Comparison of ENCODE assay signal across 9 cellular contexts in genomic region chr5:159427180-159428012, GRCh38.
DNase-seq lines count a peak whose midpoint lies in the region; ATAC-seq and TF ChIP-seq lines count a peak whose summit lies in the region.
"Had no signal": no experiment of that assay in that cellular context is flagged by ENCODE, and none has a peak within 500 bp of the region (broad histone marks: within the 10 kb centered on the region; RNA-seq: fewer than 3 reads in every experiment).

No MANE protein-coding gene starts in this region.

- H3K23me2 ChIP-seq in H9 (ENCODE audit: insufficient read length, low read depth, low read length, poor library complexity, severe bottlenecking), result no peaks in the 10 kb centered on the region

- H3K14ac ChIP-seq in H9 (ENCODE audit: insufficient read depth, low read length), result no peak overlapping the region

- H2AFZ ChIP-seq in H9 (ENCODE audit: low read length), result no peak overlapping the region

- H3T11ph ChIP-seq in H9 (ENCODE audit: low read length), result no peak overlapping the region

- no peak overlapping the region for H2BK5ac ChIP-seq in H9 (ENCODE audit: insufficient read length, low read length)

- peaks cover 32% of the 10 kb centered on the region for H3K27me3 Mint-ChIP-seq in activated CD4-positive, alpha-beta memory T cell treated with anti-CD3 and anti-CD28 coated beads, Interleukin-2, amount 10 ng/mL, durations not matched to agents 7 days and 5 days
- peaks cover 3% of the 10 kb centered on the region for H3K27me3 Mint-ChIP-seq in activated CD4-positive, alpha-beta memory T cell treated with anti-CD3 and anti-CD28 coated beads for 36 hours
- no peaks in the 10 kb centered on the region; the same call in none of the 2 replicates for H3K27me3 Mint-ChIP-seq in H9 (ENCODE audit: low read depth)

- no peak overlapping the region for H4K91ac ChIP-seq in H9 (ENCODE audit: insufficient read length, low read depth, low read length)

- no peak overlapping the region for H4K8ac ChIP-seq in H9 (replicated peaks; ENCODE audit: insufficient read length, low read depth, low read length)

- no peak overlapping the region for H3K4ac ChIP-seq in H9 (ENCODE audit: low read depth, low read length)

- POLR2A ChIA-PET in activated CD4-positive, alpha-beta memory T cell treated with anti-CD3 and anti-CD28 coated beads, Interleukin-2, amount 10 ng/mL, durations not matched to agents 7 days and 5 days (lab: Charles Lee), result interaction anchor here (1.1 to 3.7 kb wide), 5 partner anchors 15 to 219 kb away, joined by 4 to 27 read pairs (median 5); no protein-coding TSS in a partner anchor
- POLR2A ChIA-PET in activated CD4-positive, alpha-beta memory T cell treated with anti-CD3 and anti-CD28 coated beads for 36 hours (lab: Charles Lee), result interaction anchor here (1.5 to 1.8 kb wide), 2 partner anchors 18 to 30 kb away, joined by 5 to 6 read pairs; no protein-coding TSS in a partner anchor

- H3K79me2 ChIP-seq in H9 (ENCODE audit: insufficient read depth, low read length), result no peaks in the 10 kb centered on the region

- H3K27ac ChIP-seq in H9 (ENCODE audit: insufficient read length, low read depth, low read length), result no peak overlapping the region

- H3K18ac ChIP-seq in H9 (ENCODE audit: insufficient read length, low read depth, low read length), result no peak overlapping the region

- CTCF ChIA-PET in activated CD4-positive, alpha-beta memory T cell treated with anti-CD3 and anti-CD28 coated beads, Interleukin-2, amount 10 ng/mL, durations not matched to agents 7 days and 5 days (lab: Charles Lee), result interaction anchor here (1.0 to 1.3 kb wide), 4 partner anchors 8 to 95 kb away, joined by 3 to 7 read pairs (median 4); no protein-coding TSS in a partner anchor
- CTCF ChIA-PET in activated CD4-positive, alpha-beta memory T cell treated with anti-CD3 and anti-CD28 coated beads for 36 hours (lab: Charles Lee), result interaction anchor here (1.0 to 1.9 kb wide), 4 partner anchors 15 to 560 kb away, joined by 3 to 9 read pairs (median 4); no protein-coding TSS in a partner anchor

- H2BK20ac ChIP-seq in H9 (ENCODE audit: low read depth, low read length, poor library complexity, severe bottlenecking), result no peak overlapping the region

- ATAC-seq in GM21786 (IDR thresholded peaks at IDR 0.05; ENCODE audit: unreplicated experiment) (peak; percentile 81), HG03457 (IDR thresholded peaks at IDR 0.05; ENCODE audit: unreplicated experiment) (peak; percentile 74)
- peak; percentile 73 for ATAC-seq in stimulated activated effector memory CD8-positive, alpha-beta T cell treated with anti-CD3 and anti-CD28 coated beads, Interleukin-12 subunit alpha, Interleukin-12 subunit beta, amount 100 ng/mL, for 72 hours

- no CpG with 5 or more reads among the region's 7 CpGs for WGBS in H9 (ENCODE audit: extremely low coverage, insufficient read length, low lambda C conversion rate)

- H4K20me1 ChIP-seq in H9 (ENCODE audit: control insufficient read depth, insufficient read depth, insufficient read length), result no peaks in the 10 kb centered on the region

- H2BK12ac ChIP-seq in H9 (ENCODE audit: insufficient read length, low read depth, low read length), result no peak overlapping the region

- H3K4me1 ChIP-seq in H9 (ENCODE audit: insufficient read depth, low read length), result no peaks in the 10 kb centered on the region

- no peak overlapping the region for H2AK5ac ChIP-seq in H9 (ENCODE audit: insufficient read length, low read length)

- H4K5ac ChIP-seq in H9 (ENCODE audit: insufficient read length, low read depth, low read length), result no peak overlapping the region

- H3K4me1 Mint-ChIP-seq in activated CD4-positive, alpha-beta memory T cell treated with anti-CD3 and anti-CD28 coated beads, Interleukin-2, amount 10 ng/mL, durations not matched to agents 7 days and 5 days, result peaks cover 54% of the 10 kb centered on the region
- peaks cover 26% of the 10 kb centered on the region for H3K4me1 Mint-ChIP-seq in activated CD4-positive, alpha-beta memory T cell treated with anti-CD3 and anti-CD28 coated beads for 36 hours (ENCODE audit: low read depth)
- peaks cover 51% of the 10 kb centered on the region for H3K4me1 Mint-ChIP-seq in stimulated activated effector memory CD8-positive, alpha-beta T cell treated with anti-CD3 and anti-CD28 coated beads, Interleukin-12 subunit alpha, Interleukin-12 subunit beta, amount 100 ng/mL, for 72 hours
- H3K4me1 Mint-ChIP-seq in H9, result no peaks in the 10 kb centered on the region

- TF ChIP-seq CTCF in H9 (conservative IDR thresholded peaks at IDR 0.05), result no peak

- no peak for DNase-seq in activated CD4-positive, alpha-beta memory T cell treated with anti-CD3 and anti-CD28 coated beads, Interleukin-2, amount 10 ng/mL, durations not matched to agents 7 days and 5 days
- DNase-seq in activated CD4-positive, alpha-beta memory T cell treated with anti-CD3 and anti-CD28 coated beads for 36 hours, result no peak
- no peak for DNase-seq in stimulated activated effector memory CD8-positive, alpha-beta T cell treated with anti-CD3 and anti-CD28 coated beads, Interleukin-12 subunit alpha, Interleukin-12 subunit beta, amount 100 ng/mL, for 72 hours (ENCODE audit: low spot score in 2 of 2)
- DNase-seq in H9, result no peak
- DNase-seq in amygdala (lab: John Stamatoyannopoulos, UW), result no peak
- DNase-seq in NAMALWA (ENCODE audit: low spot score), result no peak
- DNase-seq: ACHN had no signal

- H3K79me1 ChIP-seq in H9 (ENCODE audit: insufficient read depth, low read depth, low read length, poor library complexity, severe bottlenecking), result no peaks in the 10 kb centered on the region

- no peak overlapping the region for H3K4me3 Mint-ChIP-seq in activated CD4-positive, alpha-beta memory T cell treated with anti-CD3 and anti-CD28 coated beads, Interleukin-2, amount 10 ng/mL, durations not matched to agents 7 days and 5 days
- no peak overlapping the region for H3K4me3 Mint-ChIP-seq in activated CD4-positive, alpha-beta memory T cell treated with anti-CD3 and anti-CD28 coated beads for 36 hours
- peak overlapping the region; percentile 10 for H3K4me3 Mint-ChIP-seq in stimulated activated effector memory CD8-positive, alpha-beta T cell treated with anti-CD3 and anti-CD28 coated beads, Interleukin-12 subunit alpha, Interleukin-12 subunit beta, amount 100 ng/mL, for 72 hours
- H3K4me3 Mint-ChIP-seq in H9, result no peak overlapping the region

- H3K9ac ChIP-seq in H9 (ENCODE audit: extremely low read depth, insufficient read length, low read length), result no peak overlapping the region

- H2BK15ac ChIP-seq in H9 (ENCODE audit: low read depth, low read length), result no peak overlapping the region

- no peak overlapping the region for H2BK120ac ChIP-seq in H9 (ENCODE audit: low read depth, low read length, poor library complexity, severe bottlenecking)

- H3K27me3 ChIP-seq in H9 (ENCODE audit: insufficient read depth, low read length), result no peaks in the 10 kb centered on the region

- no peak overlapping the region for H3K4me2 ChIP-seq in H9 (ENCODE audit: insufficient read depth, insufficient read length, low read length)

- H3K36me3 Mint-ChIP-seq in activated CD4-positive, alpha-beta memory T cell treated with anti-CD3 and anti-CD28 coated beads, Interleukin-2, amount 10 ng/mL, durations not matched to agents 7 days and 5 days (ENCODE audit: low read depth), result peaks cover 26% of the 10 kb centered on the region
- H3K36me3 Mint-ChIP-seq in activated CD4-positive, alpha-beta memory T cell treated with anti-CD3 and anti-CD28 coated beads for 36 hours, result no peaks in the 10 kb centered on the region
- H3K36me3 Mint-ChIP-seq in stimulated activated effector memory CD8-positive, alpha-beta T cell treated with anti-CD3 and anti-CD28 coated beads, Interleukin-12 subunit alpha, Interleukin-12 subunit beta, amount 100 ng/mL, for 72 hours, result no peaks in the 10 kb centered on the region
- H3K36me3 Mint-ChIP-seq in H9 (ENCODE audit: insufficient read depth in 1 of 3, low read depth in 3 of 3), result no peaks in the 10 kb centered on the region

- no peak overlapping the region for H3K23ac ChIP-seq in H9 (ENCODE audit: insufficient read length, low read depth, low read length)

- peaks cover 3% of the 10 kb centered on the region for H3K9me3 Mint-ChIP-seq in activated CD4-positive, alpha-beta memory T cell treated with anti-CD3 and anti-CD28 coated beads, Interleukin-2, amount 10 ng/mL, durations not matched to agents 7 days and 5 days
- no peaks in the 10 kb centered on the region for H3K9me3 Mint-ChIP-seq in activated CD4-positive, alpha-beta memory T cell treated with anti-CD3 and anti-CD28 coated beads for 36 hours
- H3K9me3 Mint-ChIP-seq in stimulated activated effector memory CD8-positive, alpha-beta T cell treated with anti-CD3 and anti-CD28 coated beads, Interleukin-12 subunit alpha, Interleukin-12 subunit beta, amount 100 ng/mL, for 72 hours, result no peaks in the 10 kb centered on the region
- H3K9me3 Mint-ChIP-seq in H9, result no peaks in the 10 kb centered on the region

- no peak overlapping the region for H3K56ac ChIP-seq in H9 (ENCODE audit: insufficient read length, low read depth, low read length)

- H3K27ac Mint-ChIP-seq in activated CD4-positive, alpha-beta memory T cell treated with anti-CD3 and anti-CD28 coated beads, Interleukin-2, amount 10 ng/mL, durations not matched to agents 7 days and 5 days, result peak overlapping the region; percentile 66
- H3K27ac Mint-ChIP-seq in activated CD4-positive, alpha-beta memory T cell treated with anti-CD3 and anti-CD28 coated beads for 36 hours, result no peak overlapping the region
- no peak overlapping the region for H3K27ac Mint-ChIP-seq in stimulated activated effector memory CD8-positive, alpha-beta T cell treated with anti-CD3 and anti-CD28 coated beads, Interleukin-12 subunit alpha, Interleukin-12 subunit beta, amount 100 ng/mL, for 72 hours
- H3K27ac Mint-ChIP-seq in H9, result no peak overlapping the region; a peak in 1 of 7 replicates

- intact Hi-C loops in activated CD4-positive, alpha-beta memory T cell treated with anti-CD3 and anti-CD28 coated beads for 36 hours (cut with micrococcal nuclease), result loop anchor here (1.0 kb wide), 1 partner anchor 31 kb away; no protein-coding TSS in a partner anchor

- H3K9me3 ChIP-seq in H9 (ENCODE audit: control insufficient read depth, low read depth, low read length), result no peaks in the 10 kb centered on the region
